In genomic region chr11:120499088-120499487, GRCh38 we compare ENCODE assay signal across 1 cellular context.
A peak's percentile ranks its signal among the peaks of the same experiment; 100 is the strongest.
TF ChIP-seq lines count a peak whose summit lies in the region.

No MANE protein-coding gene starts in this region.

TF ChIP-seq in GM12878, 131 proteins besides CTCF, POLR2A, EP300 and RAD21 (continued from another document):
- no peak for TF ChIP-seq CEBPZ (IDR thresholded peaks at IDR 0.05; ENCODE audit: low read depth, low read length)
- no peak for TF ChIP-seq PRDM15 (CRISPR knock-in tag; IDR thresholded peaks at IDR 0.05)
- TF ChIP-seq BCL11A (IDR thresholded peaks at IDR 0.05; ENCODE audit: low read depth, low read length): peak; percentile 22; the same call in 1 of the 2 replicates
- no peak for TF ChIP-seq PAX8 (IDR thresholded peaks at IDR 0.05)
- peak; percentile 37; the same call in 1 of the 2 replicates for TF ChIP-seq CHD2 (IDR thresholded peaks at IDR 0.05; ENCODE audit: borderline replicate concordance, low read depth, low read length)
- TF ChIP-seq MEF2B (IDR thresholded peaks at IDR 0.05; ENCODE audit: partially characterized antibody, poor library complexity, severe bottlenecking): peak; percentile 69
- no peak for TF ChIP-seq POLR2AphosphoS5 (IDR thresholded peaks at IDR 0.05; ENCODE audit: low read length)
- TF ChIP-seq CREM (IDR thresholded peaks at IDR 0.05; ENCODE audit: low read depth): peak; percentile 59; the same call in 1 of the 2 replicates
- peak; percentile 58; the same call in 1 of the 2 replicates for TF ChIP-seq MYB (IDR thresholded peaks at IDR 0.05; ENCODE audit: borderline replicate concordance, low read depth, low read length)
- TF ChIP-seq RELB (IDR thresholded peaks at IDR 0.05; ENCODE audit: low read depth): no peak
- TF ChIP-seq FOXM1 (IDR thresholded peaks at IDR 0.05; ENCODE audit: low read depth, low read length): peak; percentile 41; the same call in 1 of the 2 replicates
- peak; percentile 62; the same call in 1 of the 2 replicates for TF ChIP-seq MTA2 (IDR thresholded peaks at IDR 0.05; ENCODE audit: low read depth)
- 0 out of 2 replicates have a peak, but pooled peaks have one; percentile 8 for TF ChIP-seq MEF2A (IDR thresholded peaks at IDR 0.05; ENCODE audit: insufficient read depth, low read depth, low read length)
- peak; percentile 36; the same call in 1 of the 2 replicates for TF ChIP-seq IKZF1 (conservative IDR thresholded peaks at IDR 0.05)
- peak; percentile 70 to 77 for TF ChIP-seq BHLHE40 (IDR thresholded peaks at IDR 0.05; ENCODE audit: borderline replicate concordance in 1 of 2, low read depth in 2 of 2, low read length in 1 of 2)
TF ChIP-seq in GM12878: peak in this region for 13.
